Comparison of ENCODE assay signal across 8 cellular contexts in the genomic region with DNA sequence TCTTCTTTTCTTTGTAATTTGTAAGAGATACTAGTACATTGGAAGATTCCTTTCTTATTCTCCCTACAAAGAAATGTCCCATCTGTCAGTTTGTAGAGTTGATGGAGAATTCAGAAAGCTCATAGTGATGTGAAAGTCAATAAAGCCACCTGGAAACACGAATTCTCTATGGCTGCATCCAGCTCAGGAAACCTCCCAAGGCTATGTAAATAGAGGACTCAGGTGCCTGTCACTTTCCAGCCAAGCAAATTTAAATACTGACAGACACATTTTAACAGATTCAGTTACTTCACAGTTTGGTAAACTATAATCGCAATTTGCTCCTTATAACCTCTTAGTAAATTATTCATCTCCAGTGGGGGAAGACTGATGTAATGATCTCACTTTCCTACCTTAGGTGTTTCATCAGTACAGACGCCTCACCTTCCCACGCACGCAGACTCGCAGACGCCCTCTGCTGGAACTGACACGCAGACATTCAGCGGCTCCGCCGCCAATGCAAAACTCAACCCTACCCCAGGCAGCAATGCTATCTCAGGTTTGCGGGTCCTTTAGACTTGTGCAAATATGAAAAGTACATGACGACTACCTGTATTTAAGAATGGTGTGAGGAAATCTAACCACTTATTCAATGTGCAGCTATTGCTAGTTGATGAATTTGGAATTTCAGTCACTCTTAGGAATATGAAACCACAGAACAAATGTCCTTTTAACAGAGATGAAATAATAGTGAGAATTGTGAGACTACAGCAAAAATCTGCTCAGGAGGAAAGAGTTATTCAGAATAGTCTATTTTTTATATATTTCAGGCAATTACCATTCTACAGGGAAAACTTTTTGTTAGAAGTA.
DNase-seq lines count a peak whose midpoint lies in the region; ATAC-seq, FAIRE-seq and TF ChIP-seq lines count a peak whose summit lies in the region.

No MANE protein-coding gene starts in this region.

- TF ChIP-seq CTCF in endothelial cell (IDR thresholded peaks at IDR 0.05; ENCODE audit: unreplicated experiment), result peak; percentile 79
- peak; percentile 72 to 81 (median 76) for TF ChIP-seq CTCF in nephron (IDR thresholded peaks at IDR 0.05; ENCODE audit: unreplicated experiment in 3 of 3)

- DNase-seq in NCI-H2081 treated with DMSO at 0.1 percent for 48 hours (lab: John Stamatoyannopoulos, UW) (peak; percentile 45), endothelial cell (ENCODE audit: low spot score) (peak; percentile 72)
- peak in 2 of 3 experiments; percentile 38 to 50 for DNase-seq in activated CD8-positive, alpha-beta memory T cell treated with anti-CD3 and anti-CD28 coated beads for 48 hours (ENCODE audit: low read depth in 2 of 3, low spot score in 2 of 3)

- H3K27me3 Mint-ChIP-seq in endothelial cell (ENCODE audit: unreplicated experiment), result no peaks in the 10 kb centered on the region
- peaks cover 5% of the 10 kb centered on the region for H3K27me3 Mint-ChIP-seq in nephron (ENCODE audit: low read depth)
- H3K27me3 Mint-ChIP-seq in stimulated activated naive CD8-positive, alpha-beta T cell treated with anti-CD3 and anti-CD28 coated beads, Interleukin-15, Interleukin-2, amounts not matched to agents 100 ng/mL and 50 ng/mL, for 24 hours, result no peaks in the 10 kb centered on the region

- peak; percentile 56 for FAIRE-seq in G401.6 (lab: Jason Lieb, UNC)

- H3K4me1 Mint-ChIP-seq in endothelial cell (ENCODE audit: unreplicated experiment) (no peaks in the 10 kb centered on the region), nephron (peaks cover 4% of the 10 kb centered on the region)
- peaks cover 84% of the 10 kb centered on the region for H3K4me1 Mint-ChIP-seq in stimulated activated naive CD8-positive, alpha-beta T cell treated with anti-CD3 and anti-CD28 coated beads, Interleukin-15, Interleukin-2, amounts not matched to agents 100 ng/mL and 50 ng/mL, for 24 hours (ENCODE audit: low read depth)

- H3K36me3 Mint-ChIP-seq in endothelial cell (ENCODE audit: low read depth, unreplicated experiment) (no peaks in the 10 kb centered on the region), nephron (ENCODE audit: low read depth) (no peaks in the 10 kb centered on the region)
- H3K36me3 Mint-ChIP-seq in stimulated activated naive CD8-positive, alpha-beta T cell treated with anti-CD3 and anti-CD28 coated beads, Interleukin-15, Interleukin-2, amounts not matched to agents 100 ng/mL and 50 ng/mL, for 24 hours (ENCODE audit: low read depth), result peaks cover 93% of the 10 kb centered on the region

- ATAC-seq in HG03159 (IDR thresholded peaks at IDR 0.05; ENCODE audit: unreplicated experiment), result no peak
- ATAC-seq in GM21381 (IDR thresholded peaks at IDR 0.05; ENCODE audit: unreplicated experiment), result no peak

- H3K4me3 Mint-ChIP-seq in endothelial cell (ENCODE audit: unreplicated experiment), result no peak overlapping the region
- H3K4me3 Mint-ChIP-seq in nephron, result peak overlapping the region in 2 of 3 experiments; percentile 2
- no peak overlapping the region for H3K4me3 Mint-ChIP-seq in stimulated activated naive CD8-positive, alpha-beta T cell treated with anti-CD3 and anti-CD28 coated beads, Interleukin-15, Interleukin-2, amounts not matched to agents 100 ng/mL and 50 ng/mL, for 24 hours

- no peak overlapping the region for H3K27ac Mint-ChIP-seq in endothelial cell (ENCODE audit: unreplicated experiment)
- no peak overlapping the region for H3K27ac Mint-ChIP-seq in nephron
- H3K27ac Mint-ChIP-seq in stimulated activated naive CD8-positive, alpha-beta T cell treated with anti-CD3 and anti-CD28 coated beads, Interleukin-15, Interleukin-2, amounts not matched to agents 100 ng/mL and 50 ng/mL, for 24 hours, result peak overlapping the region; percentile 85

- H3K9me3 Mint-ChIP-seq in endothelial cell (ENCODE audit: unreplicated experiment) (no peaks in the 10 kb centered on the region), nephron (no peaks in the 10 kb centered on the region)
- H3K9me3 Mint-ChIP-seq in stimulated activated naive CD8-positive, alpha-beta T cell treated with anti-CD3 and anti-CD28 coated beads, Interleukin-15, Interleukin-2, amounts not matched to agents 100 ng/mL and 50 ng/mL, for 24 hours, result peaks cover 3% of the 10 kb centered on the region

Comparison
In these comparisons a context has a peak if more than half of its experiments do, and no peak if none do; other contexts are left out.
1. H3K4me3 Mint-ChIP-seq: peak in nephron (2 of 3); none in endothelial cell (single experiment) and stimulated activated naive CD8-positive, alpha-beta T cell treated with anti-CD3 and anti-CD28 coated beads, Interleukin-15, Interleukin-2, amounts not matched to agents 100 ng/mL and 50 ng/mL, for 24 hours (single experiment).
2. Peak in every context shown above with its lines, with median percentiles within 50 percentile points of each other: DNase-seq.